1 cellular context compared by ENCODE assay signal in the genomic region with DNA sequence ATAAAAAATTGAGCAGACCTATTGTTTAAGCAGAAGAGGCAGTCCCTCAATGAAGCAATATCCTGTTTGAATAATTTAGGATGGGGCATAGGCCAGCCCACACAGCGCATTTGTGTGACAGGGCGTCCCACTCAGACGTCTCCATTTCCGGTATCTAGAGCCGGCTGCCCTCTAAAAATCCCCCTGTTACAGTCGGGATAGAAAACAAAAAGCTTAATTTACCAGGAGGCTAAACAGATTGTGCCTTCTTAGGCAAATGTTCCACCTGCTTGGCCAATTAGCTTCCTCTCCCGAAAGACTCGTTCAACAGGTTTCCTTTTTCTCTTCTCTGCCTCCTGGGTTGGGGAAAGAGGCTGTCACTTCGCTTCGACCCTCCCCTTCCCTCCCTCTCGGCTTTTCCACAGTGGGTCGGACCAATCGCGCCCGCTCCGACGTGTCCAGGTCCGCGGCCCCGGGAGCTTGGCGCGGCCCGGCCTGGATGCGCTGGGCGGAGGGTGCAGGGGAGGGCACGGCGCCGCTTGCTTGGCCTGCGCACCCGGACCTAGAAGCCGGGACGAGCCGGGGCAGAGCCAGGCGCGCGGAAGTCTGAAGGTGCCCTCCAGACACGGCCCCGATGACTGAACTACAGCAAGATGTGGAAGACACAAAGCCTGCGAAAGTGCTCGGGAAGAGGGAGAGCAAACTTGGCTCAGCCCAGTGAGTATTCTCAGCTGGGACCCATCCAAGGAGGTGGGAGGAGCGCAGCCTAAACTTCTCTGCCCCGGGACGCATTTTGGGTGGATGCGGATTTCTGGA.
TF ChIP-seq lines count a peak whose summit lies in the region.

A gene with protein sequence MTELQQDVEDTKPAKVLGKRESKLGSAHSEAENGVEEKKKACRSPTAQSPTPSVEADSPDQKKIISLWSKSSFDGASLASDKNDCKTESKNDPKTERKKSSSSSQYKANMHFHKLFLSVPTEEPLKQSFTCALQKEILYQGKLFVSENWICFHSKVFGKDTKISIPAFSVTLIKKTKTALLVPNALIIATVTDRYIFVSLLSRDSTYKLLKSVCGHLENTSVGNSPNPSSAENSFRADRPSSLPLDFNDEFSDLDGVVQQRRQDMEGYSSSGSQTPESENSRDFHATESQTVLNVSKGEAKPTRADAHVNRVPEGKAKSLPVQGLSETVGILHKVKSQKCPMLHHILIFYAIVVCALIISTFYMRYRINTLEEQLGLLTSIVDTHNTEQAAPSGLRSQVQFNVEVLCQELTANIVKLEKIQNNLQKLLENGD (plus strand): TSS at position 416 of the 795 bp plus-strand sequence. CDS start 198 bp downstream, at position 614.

TF ChIP-seq in HepG2, 621 proteins besides CTCF, POLR2A, EP300 and RAD21 (continued from another document and continues in another):
- TF ChIP-seq, protein P1, sequence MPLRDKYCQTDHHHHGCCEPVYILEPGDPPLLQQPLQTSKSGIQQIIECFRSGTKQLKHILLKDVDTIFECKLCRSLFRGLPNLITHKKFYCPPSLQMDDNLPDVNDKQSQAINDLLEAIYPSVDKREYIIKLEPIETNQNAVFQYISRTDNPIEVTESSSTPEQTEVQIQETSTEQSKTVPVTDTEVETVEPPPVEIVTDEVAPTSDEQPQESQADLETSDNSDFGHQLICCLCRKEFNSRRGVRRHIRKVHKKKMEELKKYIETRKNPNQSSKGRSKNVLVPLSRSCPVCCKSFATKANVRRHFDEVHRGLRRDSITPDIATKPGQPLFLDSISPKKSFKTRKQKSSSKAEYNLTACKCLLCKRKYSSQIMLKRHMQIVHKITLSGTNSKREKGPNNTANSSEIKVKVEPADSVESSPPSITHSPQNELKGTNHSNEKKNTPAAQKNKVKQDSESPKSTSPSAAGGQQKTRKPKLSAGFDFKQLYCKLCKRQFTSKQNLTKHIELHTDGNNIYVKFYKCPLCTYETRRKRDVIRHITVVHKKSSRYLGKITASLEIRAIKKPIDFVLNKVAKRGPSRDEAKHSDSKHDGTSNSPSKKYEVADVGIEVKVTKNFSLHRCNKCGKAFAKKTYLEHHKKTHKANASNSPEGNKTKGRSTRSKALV (CRISPR knock-in tag; IDR thresholded peaks at IDR 0.05): peak; percentile 43; the same call in 1 of the 2 replicates
- TF ChIP-seq NFYB (CRISPR knock-in tag; IDR thresholded peaks at IDR 0.05) (peak; percentile 43; the same call in 1 of the 2 replicates), ZNF136 (CRISPR knock-in tag; IDR thresholded peaks at IDR 0.05; ENCODE audit: low read depth) (peak; percentile 48; the same call in 1 of the 2 replicates), MYC (CRISPR knock-in tag; IDR thresholded peaks at IDR 0.05; ENCODE audit: borderline replicate concordance) (peak; percentile 22; the same call in 1 of the 2 replicates), NRL (CRISPR knock-in tag; IDR thresholded peaks at IDR 0.05; ENCODE audit: borderline replicate concordance) (peak; percentile 41; the same call in 1 of the 2 replicates), ZFY (CRISPR knock-in tag; IDR thresholded peaks at IDR 0.05) (peak; percentile 59), KDM5B (CRISPR knock-in tag; IDR thresholded peaks at IDR 0.05; ENCODE audit: borderline replicate concordance) (peak; percentile 24; the same call in 1 of the 2 replicates), KMT2A (CRISPR knock-in tag; IDR thresholded peaks at IDR 0.05) (peak; percentile 57; the same call in 1 of the 2 replicates), GABPB1 (CRISPR knock-in tag; IDR thresholded peaks at IDR 0.05) (peak; percentile 28; the same call in 1 of the 2 replicates), NONO (IDR thresholded peaks at IDR 0.05) (no peak), NONO (CRISPR knock-in tag; conservative IDR thresholded peaks at IDR 0.05) (0 out of 2 replicates have a peak, but pooled peaks have one; percentile 44), ZFX (CRISPR knock-in tag; IDR thresholded peaks at IDR 0.05; ENCODE audit: low read depth) (peak; percentile 35; the same call in 1 of the 2 replicates), CEBPG (CRISPR knock-in tag; IDR thresholded peaks at IDR 0.05) (peak; percentile 3; the same call in 1 of the 2 replicates), SAFB2 (CRISPR knock-in tag; IDR thresholded peaks at IDR 0.05; ENCODE audit: borderline replicate concordance, low read depth) (0 out of 2 replicates have a peak, but pooled peaks have one; percentile 35), HOXA3 (CRISPR knock-in tag; IDR thresholded peaks at IDR 0.05) (peak; percentile 24; the same call in 1 of the 2 replicates), ZBTB38 (CRISPR knock-in tag; IDR thresholded peaks at IDR 0.05) (0 out of 2 replicates have a peak, but pooled peaks have one; percentile 32), ASH2L (IDR thresholded peaks at IDR 0.05; ENCODE audit: insufficient read length, low read depth, low read length) (peak; percentile 29), YEATS4 (CRISPR knock-in tag; IDR thresholded peaks at IDR 0.05; ENCODE audit: borderline replicate concordance) (0 out of 2 replicates have a peak, but pooled peaks have one; percentile 50), ZNF564 (CRISPR knock-in tag; IDR thresholded peaks at IDR 0.05) (0 out of 2 replicates have a peak, but pooled peaks have one; percentile 35), KLF13 (CRISPR knock-in tag; IDR thresholded peaks at IDR 0.05) (no peak), AHR (CRISPR knock-in tag; IDR thresholded peaks at IDR 0.05) (no peak)
- TF ChIP-seq, protein P2, sequence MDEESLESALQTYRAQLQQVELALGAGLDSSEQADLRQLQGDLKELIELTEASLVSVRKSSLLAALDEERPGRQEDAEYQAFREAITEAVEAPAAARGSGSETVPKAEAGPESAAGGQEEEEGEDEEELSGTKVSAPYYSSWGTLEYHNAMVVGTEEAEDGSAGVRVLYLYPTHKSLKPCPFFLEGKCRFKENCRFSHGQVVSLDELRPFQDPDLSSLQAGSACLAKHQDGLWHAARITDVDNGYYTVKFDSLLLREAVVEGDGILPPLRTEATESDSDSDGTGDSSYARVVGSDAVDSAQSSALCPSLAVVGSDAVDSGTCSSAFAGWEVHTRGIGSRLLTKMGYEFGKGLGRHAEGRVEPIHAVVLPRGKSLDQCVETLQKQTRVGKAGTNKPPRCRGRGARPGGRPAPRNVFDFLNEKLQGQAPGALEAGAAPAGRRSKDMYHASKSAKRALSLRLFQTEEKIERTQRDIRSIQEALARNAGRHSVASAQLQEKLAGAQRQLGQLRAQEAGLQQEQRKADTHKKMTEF (CRISPR knock-in tag; IDR thresholded peaks at IDR 0.05): 0 out of 2 replicates have a peak, but pooled peaks have one; percentile 25
- TF ChIP-seq, protein P3, sequence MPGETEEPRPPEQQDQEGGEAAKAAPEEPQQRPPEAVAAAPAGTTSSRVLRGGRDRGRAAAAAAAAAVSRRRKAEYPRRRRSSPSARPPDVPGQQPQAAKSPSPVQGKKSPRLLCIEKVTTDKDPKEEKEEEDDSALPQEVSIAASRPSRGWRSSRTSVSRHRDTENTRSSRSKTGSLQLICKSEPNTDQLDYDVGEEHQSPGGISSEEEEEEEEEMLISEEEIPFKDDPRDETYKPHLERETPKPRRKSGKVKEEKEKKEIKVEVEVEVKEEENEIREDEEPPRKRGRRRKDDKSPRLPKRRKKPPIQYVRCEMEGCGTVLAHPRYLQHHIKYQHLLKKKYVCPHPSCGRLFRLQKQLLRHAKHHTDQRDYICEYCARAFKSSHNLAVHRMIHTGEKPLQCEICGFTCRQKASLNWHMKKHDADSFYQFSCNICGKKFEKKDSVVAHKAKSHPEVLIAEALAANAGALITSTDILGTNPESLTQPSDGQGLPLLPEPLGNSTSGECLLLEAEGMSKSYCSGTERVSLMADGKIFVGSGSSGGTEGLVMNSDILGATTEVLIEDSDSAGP (CRISPR knock-in tag; IDR thresholded peaks at IDR 0.05; ENCODE audit: borderline replicate concordance): peak; percentile 58; the same call in 1 of the 2 replicates
- TF ChIP-seq, protein P4, sequence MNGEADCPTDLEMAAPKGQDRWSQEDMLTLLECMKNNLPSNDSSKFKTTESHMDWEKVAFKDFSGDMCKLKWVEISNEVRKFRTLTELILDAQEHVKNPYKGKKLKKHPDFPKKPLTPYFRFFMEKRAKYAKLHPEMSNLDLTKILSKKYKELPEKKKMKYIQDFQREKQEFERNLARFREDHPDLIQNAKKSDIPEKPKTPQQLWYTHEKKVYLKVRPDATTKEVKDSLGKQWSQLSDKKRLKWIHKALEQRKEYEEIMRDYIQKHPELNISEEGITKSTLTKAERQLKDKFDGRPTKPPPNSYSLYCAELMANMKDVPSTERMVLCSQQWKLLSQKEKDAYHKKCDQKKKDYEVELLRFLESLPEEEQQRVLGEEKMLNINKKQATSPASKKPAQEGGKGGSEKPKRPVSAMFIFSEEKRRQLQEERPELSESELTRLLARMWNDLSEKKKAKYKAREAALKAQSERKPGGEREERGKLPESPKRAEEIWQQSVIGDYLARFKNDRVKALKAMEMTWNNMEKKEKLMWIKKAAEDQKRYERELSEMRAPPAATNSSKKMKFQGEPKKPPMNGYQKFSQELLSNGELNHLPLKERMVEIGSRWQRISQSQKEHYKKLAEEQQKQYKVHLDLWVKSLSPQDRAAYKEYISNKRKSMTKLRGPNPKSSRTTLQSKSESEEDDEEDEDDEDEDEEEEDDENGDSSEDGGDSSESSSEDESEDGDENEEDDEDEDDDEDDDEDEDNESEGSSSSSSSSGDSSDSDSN (CRISPR knock-in tag; IDR thresholded peaks at IDR 0.05): peak; percentile 81
- TF ChIP-seq, protein P5, sequence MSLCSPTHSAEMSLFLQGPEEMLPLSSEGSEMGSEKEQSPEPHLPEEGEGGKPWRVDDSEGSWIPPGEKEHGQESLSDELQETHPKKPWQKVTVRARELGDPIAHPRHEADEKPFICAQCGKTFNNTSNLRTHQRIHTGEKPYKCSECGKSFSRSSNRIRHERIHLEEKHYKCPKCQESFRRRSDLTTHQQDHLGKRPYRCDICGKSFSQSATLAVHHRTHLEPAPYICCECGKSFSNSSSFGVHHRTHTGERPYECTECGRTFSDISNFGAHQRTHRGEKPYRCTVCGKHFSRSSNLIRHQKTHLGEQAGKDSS (CRISPR knock-in tag; IDR thresholded peaks at IDR 0.05; ENCODE audit: borderline replicate concordance, low read depth): no peak
- TF ChIP-seq, protein P6, sequence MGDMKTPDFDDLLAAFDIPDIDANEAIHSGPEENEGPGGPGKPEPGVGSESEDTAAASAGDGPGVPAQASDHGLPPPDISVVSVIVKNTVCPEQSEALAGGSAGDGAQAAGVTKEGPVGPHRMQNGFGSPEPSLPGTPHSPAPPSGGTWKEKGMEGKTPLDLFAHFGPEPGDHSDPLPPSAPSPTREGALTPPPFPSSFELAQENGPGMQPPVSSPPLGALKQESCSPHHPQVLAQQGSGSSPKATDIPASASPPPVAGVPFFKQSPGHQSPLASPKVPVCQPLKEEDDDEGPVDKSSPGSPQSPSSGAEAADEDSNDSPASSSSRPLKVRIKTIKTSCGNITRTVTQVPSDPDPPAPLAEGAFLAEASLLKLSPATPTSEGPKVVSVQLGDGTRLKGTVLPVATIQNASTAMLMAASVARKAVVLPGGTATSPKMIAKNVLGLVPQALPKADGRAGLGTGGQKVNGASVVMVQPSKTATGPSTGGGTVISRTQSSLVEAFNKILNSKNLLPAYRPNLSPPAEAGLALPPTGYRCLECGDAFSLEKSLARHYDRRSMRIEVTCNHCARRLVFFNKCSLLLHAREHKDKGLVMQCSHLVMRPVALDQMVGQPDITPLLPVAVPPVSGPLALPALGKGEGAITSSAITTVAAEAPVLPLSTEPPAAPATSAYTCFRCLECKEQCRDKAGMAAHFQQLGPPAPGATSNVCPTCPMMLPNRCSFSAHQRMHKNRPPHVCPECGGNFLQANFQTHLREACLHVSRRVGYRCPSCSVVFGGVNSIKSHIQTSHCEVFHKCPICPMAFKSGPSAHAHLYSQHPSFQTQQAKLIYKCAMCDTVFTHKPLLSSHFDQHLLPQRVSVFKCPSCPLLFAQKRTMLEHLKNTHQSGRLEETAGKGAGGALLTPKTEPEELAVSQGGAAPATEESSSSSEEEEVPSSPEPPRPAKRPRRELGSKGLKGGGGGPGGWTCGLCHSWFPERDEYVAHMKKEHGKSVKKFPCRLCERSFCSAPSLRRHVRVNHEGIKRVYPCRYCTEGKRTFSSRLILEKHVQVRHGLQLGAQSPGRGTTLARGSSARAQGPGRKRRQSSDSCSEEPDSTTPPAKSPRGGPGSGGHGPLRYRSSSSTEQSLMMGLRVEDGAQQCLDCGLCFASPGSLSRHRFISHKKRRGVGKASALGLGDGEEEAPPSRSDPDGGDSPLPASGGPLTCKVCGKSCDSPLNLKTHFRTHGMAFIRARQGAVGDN (CRISPR knock-in tag; IDR thresholded peaks at IDR 0.05): peak; percentile 60
- TF ChIP-seq, protein P7, sequence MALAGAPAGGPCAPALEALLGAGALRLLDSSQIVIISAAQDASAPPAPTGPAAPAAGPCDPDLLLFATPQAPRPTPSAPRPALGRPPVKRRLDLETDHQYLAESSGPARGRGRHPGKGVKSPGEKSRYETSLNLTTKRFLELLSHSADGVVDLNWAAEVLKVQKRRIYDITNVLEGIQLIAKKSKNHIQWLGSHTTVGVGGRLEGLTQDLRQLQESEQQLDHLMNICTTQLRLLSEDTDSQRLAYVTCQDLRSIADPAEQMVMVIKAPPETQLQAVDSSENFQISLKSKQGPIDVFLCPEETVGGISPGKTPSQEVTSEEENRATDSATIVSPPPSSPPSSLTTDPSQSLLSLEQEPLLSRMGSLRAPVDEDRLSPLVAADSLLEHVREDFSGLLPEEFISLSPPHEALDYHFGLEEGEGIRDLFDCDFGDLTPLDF (CRISPR knock-in tag; IDR thresholded peaks at IDR 0.05): 0 out of 2 replicates have a peak, but pooled peaks have one; percentile 41
- TF ChIP-seq, protein P8, sequence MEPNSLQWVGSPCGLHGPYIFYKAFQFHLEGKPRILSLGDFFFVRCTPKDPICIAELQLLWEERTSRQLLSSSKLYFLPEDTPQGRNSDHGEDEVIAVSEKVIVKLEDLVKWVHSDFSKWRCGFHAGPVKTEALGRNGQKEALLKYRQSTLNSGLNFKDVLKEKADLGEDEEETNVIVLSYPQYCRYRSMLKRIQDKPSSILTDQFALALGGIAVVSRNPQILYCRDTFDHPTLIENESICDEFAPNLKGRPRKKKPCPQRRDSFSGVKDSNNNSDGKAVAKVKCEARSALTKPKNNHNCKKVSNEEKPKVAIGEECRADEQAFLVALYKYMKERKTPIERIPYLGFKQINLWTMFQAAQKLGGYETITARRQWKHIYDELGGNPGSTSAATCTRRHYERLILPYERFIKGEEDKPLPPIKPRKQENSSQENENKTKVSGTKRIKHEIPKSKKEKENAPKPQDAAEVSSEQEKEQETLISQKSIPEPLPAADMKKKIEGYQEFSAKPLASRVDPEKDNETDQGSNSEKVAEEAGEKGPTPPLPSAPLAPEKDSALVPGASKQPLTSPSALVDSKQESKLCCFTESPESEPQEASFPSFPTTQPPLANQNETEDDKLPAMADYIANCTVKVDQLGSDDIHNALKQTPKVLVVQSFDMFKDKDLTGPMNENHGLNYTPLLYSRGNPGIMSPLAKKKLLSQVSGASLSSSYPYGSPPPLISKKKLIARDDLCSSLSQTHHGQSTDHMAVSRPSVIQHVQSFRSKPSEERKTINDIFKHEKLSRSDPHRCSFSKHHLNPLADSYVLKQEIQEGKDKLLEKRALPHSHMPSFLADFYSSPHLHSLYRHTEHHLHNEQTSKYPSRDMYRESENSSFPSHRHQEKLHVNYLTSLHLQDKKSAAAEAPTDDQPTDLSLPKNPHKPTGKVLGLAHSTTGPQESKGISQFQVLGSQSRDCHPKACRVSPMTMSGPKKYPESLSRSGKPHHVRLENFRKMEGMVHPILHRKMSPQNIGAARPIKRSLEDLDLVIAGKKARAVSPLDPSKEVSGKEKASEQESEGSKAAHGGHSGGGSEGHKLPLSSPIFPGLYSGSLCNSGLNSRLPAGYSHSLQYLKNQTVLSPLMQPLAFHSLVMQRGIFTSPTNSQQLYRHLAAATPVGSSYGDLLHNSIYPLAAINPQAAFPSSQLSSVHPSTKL (CRISPR knock-in tag; IDR thresholded peaks at IDR 0.05): no peak
